ENCODE assay signal across 12 cellular contexts in genomic region chr2:134788417-134788816, GRCh38. TPM values are rescaled to one million over a fixed set of nuclear protein-coding genes. Genes with fewer than 3 reads are reported as not detected.
"Had no signal": no experiment of that assay in that cellular context is flagged by ENCODE, and none has a peak within 500 bp of the region (broad histone marks: within the 10 kb centered on the region; RNA-seq: fewer than 3 reads in every experiment).

No MANE protein-coding gene starts in this region.

- H3K4me3 ChIP-seq: GM23248, HAP-1 had no signal

- H2AFZ ChIP-seq: GM23248 had no signal

- FAIRE-seq: HepG2 had no signal

- DNase-seq: GM23248, GOT3, H7, HFFc6, KBM-7 had no signal

- H3K27ac ChIP-seq: GM23248, HL-60 had no signal

- ATAC-seq: HCT116, HepG2 had no signal

- H3K9me3 ChIP-seq: HAP-1 had no signal

- H3K4me1 ChIP-seq: HAP-1 had no signal

- H3K9ac ChIP-seq: GM23248 had no signal

- H3K36me3 ChIP-seq: HAP-1 had no signal

RNA-seq across cellular contexts. Expression of gene ACMSD, which starts 50.0 kb away (rescaled TPM):
- total RNA-seq: GM23248, H4, H7, HepG2, HFFc6, HT1080 had no signal
- polyA plus RNA-seq: GM23248, HepG2, IgD-negative memory B cell had no signal
